10 cellular contexts compared by ENCODE assay signal in the genomic region with DNA sequence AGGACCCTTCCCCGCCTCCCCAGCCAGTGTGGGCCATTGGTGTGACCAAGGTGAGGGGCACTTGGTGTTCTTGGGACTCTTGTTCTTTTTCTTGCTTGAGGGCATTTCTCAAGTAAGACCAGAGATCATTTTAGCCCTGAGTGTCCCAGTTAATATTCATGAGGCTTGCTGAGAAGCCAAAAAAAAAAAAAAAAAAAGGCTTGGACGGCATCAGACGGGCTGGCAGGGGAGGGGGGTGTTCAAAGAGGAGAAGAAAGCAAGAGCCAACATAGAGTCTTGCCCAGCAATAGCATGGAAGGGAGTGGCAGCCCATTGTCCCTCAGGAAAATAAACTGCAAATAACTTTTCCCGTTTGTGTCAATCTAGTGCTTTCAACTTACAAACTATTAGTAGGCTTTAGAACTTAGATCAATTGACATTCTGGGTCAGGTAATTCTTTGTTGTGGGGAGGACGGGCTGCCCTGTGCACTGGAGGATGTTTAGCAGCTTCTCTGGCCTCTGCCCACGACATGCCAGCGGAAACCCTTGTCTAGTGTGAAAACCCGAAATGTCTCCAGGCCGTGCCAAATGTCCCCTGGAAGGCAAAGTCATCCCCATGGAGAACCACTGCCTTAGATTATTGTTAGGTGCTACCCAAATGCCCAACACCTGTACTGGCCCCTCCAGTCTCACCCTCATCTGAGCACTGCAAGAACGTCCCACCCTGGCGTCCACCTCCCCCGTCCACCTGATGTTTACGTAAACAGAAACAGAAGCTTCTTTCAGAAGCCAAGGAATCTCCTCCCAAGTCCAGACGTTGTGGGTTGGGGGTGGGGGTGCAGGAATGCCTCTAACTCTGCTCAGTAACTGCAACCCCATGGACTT.
A peak's percentile ranks its signal among the peaks of the same experiment; 100 is the strongest.
DNase-seq lines count a peak whose midpoint lies in the region; ATAC-seq and TF ChIP-seq lines count a peak whose summit lies in the region.
"Had no signal": no experiment of that assay in that cellular context is flagged by ENCODE, and none has a peak within 500 bp of the region (broad histone marks: within the 10 kb centered on the region; RNA-seq: fewer than 3 reads in every experiment).

No MANE protein-coding gene starts in this region.

- no peak for TF ChIP-seq POLR2A in stomach (IDR thresholded peaks at IDR 0.05)

- no peaks in the 10 kb centered on the region for H3K27me3 ChIP-seq in mononuclear cell (ENCODE audit: insufficient read depth, low read length)
- H3K27me3 ChIP-seq in aorta (ENCODE audit: control insufficient read depth in 1 of 2, insufficient read depth in 2 of 2, low read length in 1 of 2), result no peaks in the 10 kb centered on the region
- no peaks in the 10 kb centered on the region for H3K27me3 ChIP-seq in stomach
- H3K27me3 ChIP-seq: right lobe of liver had no signal

- H3K27me3 Mint-ChIP-seq in activated CD8-positive, alpha-beta T cell treated with anti-CD3 and anti-CD28 coated beads, Interleukin-2, amount 10 ng/mL, durations not matched to agents 7 days and 5 days (ENCODE audit: low read depth), result no peaks in the 10 kb centered on the region

- H3K36me3 ChIP-seq in aorta (ENCODE audit: control insufficient read depth in 1 of 2, insufficient read depth in 2 of 2, low read length in 1 of 2), result no peaks in the 10 kb centered on the region
- H3K36me3 ChIP-seq in stomach, result no peaks in the 10 kb centered on the region
- H3K36me3 ChIP-seq: right lobe of liver had no signal

- H3K4me1 Mint-ChIP-seq in activated CD8-positive, alpha-beta T cell treated with anti-CD3 and anti-CD28 coated beads, Interleukin-2, amount 10 ng/mL, durations not matched to agents 7 days and 5 days (ENCODE audit: low read depth), result peaks cover 98% of the 10 kb centered on the region

- ATAC-seq in activated CD8-positive, alpha-beta T cell treated with anti-CD3 and anti-CD28 coated beads, Interleukin-2, amount 10 ng/mL, durations not matched to agents 7 days and 5 days, result no peak
- peak; percentile 15 for ATAC-seq in aorta (ENCODE audit: low FRiP score)

- DNase-seq in activated naive CD4-positive, alpha-beta T cell treated with Interleukin-2 at 50 U/mL for 16 hours, result peak; percentile 23
- no peak for DNase-seq in activated naive CD4-positive, alpha-beta T cell treated with anti-CD3 and anti-CD28 coated beads, Interleukin-2, amount 50 U/mL, for 16 hours
- DNase-seq in activated CD8-positive, alpha-beta T cell treated with anti-CD3 and anti-CD28 coated beads, Interleukin-2, amount 10 ng/mL, durations not matched to agents 7 days and 5 days, result no peak
- DNase-seq in aorta, result no peak
- DNase-seq in HT-29 (ENCODE audit: low spot score), result no peak
- no peak for DNase-seq in stomach
- no peak for DNase-seq in NCI-H774 (lab: John Stamatoyannopoulos, UW)
- DNase-seq: IMR-90 had no signal

- intact Hi-C loops in aorta (cut with DNase I) (loop anchor here in 1 of 2 donors (5.0 kb wide), 1 partner anchor 81 kb away; no protein-coding TSS in a partner anchor), stomach (cut with DNase I; ENCODE audit: low total_unique reads) (no loop called here)

- H3K27ac ChIP-seq in aorta (ENCODE audit: low read depth in 1 of 2, low read length in 2 of 2), result peak overlapping the region; percentile 1 to 21
- H3K27ac ChIP-seq in stomach, result peak overlapping the region in 2 of 5 donors; percentile 52 to 83
- H3K27ac ChIP-seq: right lobe of liver had no signal

- no peaks in the 10 kb centered on the region for H3K9me3 ChIP-seq in mononuclear cell (ENCODE audit: low read depth, low read length)
- no peaks in the 10 kb centered on the region for H3K9me3 ChIP-seq in aorta (ENCODE audit: control insufficient read depth, low read length)
- H3K9me3 ChIP-seq in stomach, result no peaks in the 10 kb centered on the region
- H3K9me3 ChIP-seq: right lobe of liver had no signal

- POLR2A ChIA-PET in activated CD8-positive, alpha-beta T cell treated with anti-CD3 and anti-CD28 coated beads, Interleukin-2, amount 10 ng/mL, durations not matched to agents 7 days and 5 days (lab: Charles Lee), result interaction anchor here (1.1 to 13.9 kb wide), 10 partner anchors 11 to 162 kb away, joined by 3 to 152 read pairs (median 5); partner anchors contain the start of gene BCL2

- 45 to 53% methylated on average over 14 of the region's 14 CpGs for whole genome bisulfite sequencing in aorta, 2 donors
- 60 to 70% (median 68%) methylated on average over 12 to 14 of the region's 14 CpGs for WGBS in stomach, 5 donors

- H3K27ac Mint-ChIP-seq in activated CD8-positive, alpha-beta T cell treated with anti-CD3 and anti-CD28 coated beads, Interleukin-2, amount 10 ng/mL, durations not matched to agents 7 days and 5 days, result peak overlapping the region; percentile 93

- H3K36me3 Mint-ChIP-seq in activated CD8-positive, alpha-beta T cell treated with anti-CD3 and anti-CD28 coated beads, Interleukin-2, amount 10 ng/mL, durations not matched to agents 7 days and 5 days (ENCODE audit: low read depth), result peaks cover 79% of the 10 kb centered on the region

- H3K4me1 ChIP-seq in mononuclear cell (ENCODE audit: insufficient read depth, low read length) (peaks cover 86% of the 10 kb centered on the region), aorta (ENCODE audit: control insufficient read depth in 1 of 2, insufficient read depth in 2 of 2, low read length in 2 of 2) (peaks cover 11 to 12% of the 10 kb centered on the region in 2 donors), stomach (peaks cover 0 to 26% (median 20%) of the 10 kb centered on the region in 4 donors)

- TF ChIP-seq CTCF in stomach (IDR thresholded peaks at IDR 0.05), result no peak

- peak overlapping the region; percentile 14 for H3K4me3 ChIP-seq in mononuclear cell (ENCODE audit: low read length)
- no peak overlapping the region for H3K4me3 ChIP-seq in aorta (ENCODE audit: low read length in 2 of 2)
- H3K4me3 ChIP-seq in stomach, result peak overlapping the region in 1 of 4 donors; percentile 14

- H3K4me3 Mint-ChIP-seq in activated CD8-positive, alpha-beta T cell treated with anti-CD3 and anti-CD28 coated beads, Interleukin-2, amount 10 ng/mL, durations not matched to agents 7 days and 5 days, result peak overlapping the region; percentile 78

- H3K9me3 Mint-ChIP-seq in activated CD8-positive, alpha-beta T cell treated with anti-CD3 and anti-CD28 coated beads, Interleukin-2, amount 10 ng/mL, durations not matched to agents 7 days and 5 days (ENCODE audit: insufficient read depth), result no peaks in the 10 kb centered on the region

- no peak for TF ChIP-seq EP300 in stomach (IDR thresholded peaks at IDR 0.05)

- CTCF ChIA-PET in activated CD8-positive, alpha-beta T cell treated with anti-CD3 and anti-CD28 coated beads, Interleukin-2, amount 10 ng/mL, durations not matched to agents 7 days and 5 days (lab: Charles Lee), result interaction anchor here (0.6 to 9.0 kb wide), 18 partner anchors 7 to 236 kb away, joined by 3 to 108 read pairs (median 5); partner anchors contain the start of gene BCL2
